Comparison of ENCODE assay signal across 9 cellular contexts in the genomic region with DNA sequence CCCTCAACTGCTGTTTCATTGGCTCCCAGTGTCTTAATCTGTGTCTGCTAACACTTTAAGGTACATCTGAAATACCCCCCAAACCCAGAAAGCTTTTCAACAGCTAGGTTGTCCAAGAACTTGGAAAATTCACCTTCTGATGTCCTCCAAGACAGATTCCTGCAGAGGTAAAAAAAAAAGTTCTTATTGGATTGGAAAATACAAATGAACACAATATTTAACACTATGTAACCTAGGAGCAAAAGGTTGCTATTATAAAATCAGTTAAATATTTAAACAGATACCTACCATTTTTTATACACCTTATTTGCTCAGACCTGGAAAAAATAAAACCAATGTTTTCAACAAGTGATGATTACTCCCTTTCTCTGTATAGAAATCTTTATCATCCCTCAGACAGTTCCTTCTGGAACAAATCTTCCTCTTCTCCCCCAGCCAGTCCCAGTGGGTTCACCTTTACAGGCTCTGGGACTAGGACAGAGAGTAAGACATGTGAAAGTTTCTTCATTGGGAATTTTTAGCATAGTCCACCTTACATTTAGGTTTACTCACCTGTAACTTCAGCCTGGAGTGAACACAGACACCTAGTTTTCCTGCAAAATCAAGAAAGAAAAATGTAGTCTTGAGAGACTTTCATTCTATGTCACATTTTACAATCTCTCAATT. TPM values are rescaled to one million over a fixed set of nuclear protein-coding genes. Genes with fewer than 3 reads are reported as not detected.
DNase-seq lines count a peak whose midpoint lies in the region; ATAC-seq and TF ChIP-seq lines count a peak whose summit lies in the region.
"Had no signal": no experiment of that assay in that cellular context is flagged by ENCODE, and none has a peak within 500 bp of the region (broad histone marks: within the 10 kb centered on the region; RNA-seq: fewer than 3 reads in every experiment).

No MANE protein-coding gene starts in this region.

- no peak for DNase-seq in adipocyte (ENCODE audit: low read depth)
- no peak for DNase-seq in spleen
- DNase-seq in dedifferentiated amniotic fluid mesenchymal stem cell (ENCODE audit: extremely low spot score) = no peak
- DNase-seq in gastrocnemius medialis = no peak
- DNase-seq: head of caudate nucleus, NCI-H524 had no signal

- H3K4me3 ChIP-seq in GM08714 (ENCODE audit: low read length) (peak overlapping the region; percentile 99), adipocyte (ENCODE audit: low read length) (peak overlapping the region; percentile 95), neural cell (ENCODE audit: low read length) (peak overlapping the region; percentile 92), spleen (peak overlapping the region in 1 of 8 donors; percentile 83), gastrocnemius medialis (no peak overlapping the region)

- H3K4me3 Mint-ChIP-seq in IgD-negative memory B cell = peak overlapping the region in 3 of 4 donors; percentile 12 to 97 (median 82)

- no peaks in the 10 kb centered on the region for H3K27me3 Mint-ChIP-seq in IgD-negative memory B cell

- TF ChIP-seq RAD21 in neural cell (conservative IDR thresholded peaks at IDR 0.05) = no peak

- H3K9me2 ChIP-seq in neural cell (ENCODE audit: insufficient read depth, low read length) = no peaks in the 10 kb centered on the region

- no peaks in the 10 kb centered on the region for H4K20me1 ChIP-seq in neural cell (ENCODE audit: insufficient read depth)

- no peaks in the 10 kb centered on the region for H3K36me3 Mint-ChIP-seq in IgD-negative memory B cell

- peak overlapping the region; percentile 96 for H3K4me2 ChIP-seq in neural cell (ENCODE audit: low read length)

- no peak overlapping the region for H2AFZ ChIP-seq in neural cell (ENCODE audit: low read depth, low read length)

- in situ Hi-C loops in gastrocnemius medialis (cut with MboI; ENCODE audit: low sequenced_read_pairs in 4 of 4) = loop anchor here (25.0 kb wide), 1 partner anchor 465 kb away; no protein-coding TSS in a partner anchor

- H3K4me1 ChIP-seq in adipocyte (ENCODE audit: control insufficient read depth, insufficient read depth, low read length) = peaks cover 27% of the 10 kb centered on the region
- peaks cover 22 to 65% (median 52%) of the 10 kb centered on the region in 6 donors for H3K4me1 ChIP-seq in spleen
- H3K4me1 ChIP-seq in gastrocnemius medialis = peaks cover 20 to 21% of the 10 kb centered on the region in 2 donors

- peaks cover 10% of the 10 kb centered on the region for H3F3A ChIP-seq in neural cell (ENCODE audit: insufficient read depth, low read length, poor library complexity, severe bottlenecking)

- TF ChIP-seq POLR2A in spleen (IDR thresholded peaks at IDR 0.05) (no peak), gastrocnemius medialis (IDR thresholded peaks at IDR 0.05) (no peak)

- no peak overlapping the region for H3K27ac ChIP-seq in neural cell (ENCODE audit: low read length)
- H3K27ac ChIP-seq in spleen = peak overlapping the region in 1 of 8 donors; percentile 87
- H3K27ac ChIP-seq in gastrocnemius medialis = peak overlapping the region in 1 of 4 donors; percentile 37

- no peak for TF ChIP-seq EP300 in neural cell (conservative IDR thresholded peaks at IDR 0.05; ENCODE audit: poor library complexity, severe bottlenecking)

- intact Hi-C loops in spleen (cut with DNase I; ENCODE audit: low total_unique reads) (no loop called here), gastrocnemius medialis (cut with DNase I; ENCODE audit: low total_unique reads) (no loop called here)

- TF ChIP-seq CTCF in neural cell (IDR thresholded peaks at IDR 0.05; ENCODE audit: poor library complexity, severe bottlenecking) = no peak
- TF ChIP-seq CTCF in spleen (IDR thresholded peaks at IDR 0.05 in 8 of 11, conservative IDR thresholded peaks at IDR 0.05 in 3 of 11) = no peak
- no peak for TF ChIP-seq CTCF in gastrocnemius medialis (IDR thresholded peaks at IDR 0.05 in 4 of 5, conservative IDR thresholded peaks at IDR 0.05 in 1 of 5)

- H3K36me3 ChIP-seq in adipocyte (ENCODE audit: control insufficient read depth, insufficient read depth, low read length, severe bottlenecking) (peaks cover 37% of the 10 kb centered on the region), neural cell (ENCODE audit: insufficient read depth, low read length) (peaks cover 16% of the 10 kb centered on the region), spleen (peaks cover 0 to 39% (median 33%) of the 10 kb centered on the region in 6 donors), gastrocnemius medialis (peaks cover 0 to 35% of the 10 kb centered on the region in 2 donors)

- H3K4me1 Mint-ChIP-seq in IgD-negative memory B cell = peaks cover 26 to 43% (median 41%) of the 10 kb centered on the region in 3 donors

- H3K27me3 ChIP-seq in adipocyte (replicated peaks; ENCODE audit: control insufficient read depth, insufficient read depth, low read length) = no peaks in the 10 kb centered on the region
- H3K27me3 ChIP-seq in neural cell (ENCODE audit: insufficient read depth, low read depth, low read length) = no peaks in the 10 kb centered on the region
- no peaks in the 10 kb centered on the region for H3K27me3 ChIP-seq in spleen (replicated peaks in 1 of 7)
- H3K27me3 ChIP-seq in gastrocnemius medialis = no peaks in the 10 kb centered on the region

- H3K79me2 ChIP-seq in neural cell (replicated peaks; ENCODE audit: insufficient read depth, low read length) = peaks cover 38% of the 10 kb centered on the region

- no peak for ATAC-seq in gastrocnemius medialis

- H3K27ac Mint-ChIP-seq in IgD-negative memory B cell = peak overlapping the region in 2 of 3 donors; percentile 50 to 92

- H3K9ac ChIP-seq in adipocyte (ENCODE audit: low read length) (peak overlapping the region; percentile 90), neural cell (ENCODE audit: low read length) (peak overlapping the region; percentile 2)

- H3K9me3 ChIP-seq in adipocyte (ENCODE audit: control insufficient read depth, low read length) = no peaks in the 10 kb centered on the region
- H3K9me3 ChIP-seq in neural cell (ENCODE audit: low read length) = no peaks in the 10 kb centered on the region
- no peaks in the 10 kb centered on the region for H3K9me3 ChIP-seq in spleen
- no peaks in the 10 kb centered on the region for H3K9me3 ChIP-seq in gastrocnemius medialis

- H3K9me3 Mint-ChIP-seq in IgD-negative memory B cell = no peaks in the 10 kb centered on the region

TF ChIP-seq in neural cell, 6 proteins besides CTCF, POLR2A, EP300 and RAD21:
- TF ChIP-seq MXI1 (conservative IDR thresholded peaks at IDR 0.05; ENCODE audit: poor library complexity, severe bottlenecking) (no peak), EZH2 (IDR thresholded peaks at IDR 0.05; ENCODE audit: borderline replicate concordance, insufficient read depth, low read length, poor library complexity, severe bottlenecking) (no peak), POLR2AphosphoS5 (IDR thresholded peaks at IDR 0.05) (no peak), REST (IDR thresholded peaks at IDR 0.05; ENCODE audit: borderline replicate concordance) (no peak), SMC3 (conservative IDR thresholded peaks at IDR 0.05; ENCODE audit: poor library complexity) (no peak), TAF1 (IDR thresholded peaks at IDR 0.05; ENCODE audit: low read depth) (no peak)

RNA-seq across cellular contexts. Expression of gene WDR74, which starts 13.3 kb away (rescaled TPM):
- polyA plus RNA-seq in IgD-negative memory B cell = 57.5 TPM
- 50.4 and 71.7 TPM in 2 replicates for polyA plus RNA-seq in neural cell
- polyA minus RNA-seq in neural cell = 24.5 and 28.2 TPM in 2 replicates
- total RNA-seq in spleen = 10 to 100 TPM; 29.0 to 62.2 (median 46.4) TPM
- 10 to 100 TPM; 56.0 to 66.2 (median 60.1) TPM for polyA plus RNA-seq in spleen
- total RNA-seq in gastrocnemius medialis = 100 to 1,000 TPM in 1 of 4 donors, 10 to 100 TPM in 3; 66.4 to 133 (median 87.0) TPM

RNA-seq across cellular contexts. Expression of gene TEX54, which starts 20.0 kb away (rescaled TPM):
- polyA plus RNA-seq in IgD-negative memory B cell = not detected
- not detected in 2 replicates for polyA plus RNA-seq in neural cell
- not detected in 2 replicates for polyA minus RNA-seq in neural cell
- total RNA-seq in spleen = not detected
- polyA plus RNA-seq in spleen = not detected
- total RNA-seq in gastrocnemius medialis = not detected

RNA-seq across cellular contexts. Expression of gene STX5, which starts 20.8 kb away (rescaled TPM):
- 39.8 TPM for polyA plus RNA-seq in IgD-negative memory B cell
- polyA plus RNA-seq in neural cell = 28.5 and 30.5 TPM in 2 replicates
- 41.0 and 42.1 TPM in 2 replicates for polyA minus RNA-seq in neural cell
- 10 to 100 TPM; 40.5 to 50.7 (median 43.7) TPM for total RNA-seq in spleen
- 10 to 100 TPM; 20.9 to 27.0 (median 23.5) TPM for polyA plus RNA-seq in spleen
- total RNA-seq in gastrocnemius medialis = 10 to 100 TPM; 16.2 to 26.0 (median 24.9) TPM

RNA-seq across cellular contexts. Expression of gene SLC3A2, which starts 28.0 kb away (rescaled TPM):
- 111 TPM for polyA plus RNA-seq in IgD-negative memory B cell
- 176 and 182 TPM in 2 replicates for polyA plus RNA-seq in neural cell
- polyA minus RNA-seq in neural cell = 89.8 and 110 TPM in 2 replicates
- 100 to 1,000 TPM; 102 to 138 (median 114) TPM for total RNA-seq in spleen
- 10 to 100 TPM; 48.7 to 58.4 (median 52.8) TPM for polyA plus RNA-seq in spleen
- total RNA-seq in gastrocnemius medialis = 100 to 1,000 TPM; 158 to 278 (median 189) TPM

RNA-seq across cellular contexts. Expression of gene NXF1, which starts 47.4 kb away (rescaled TPM):
- polyA plus RNA-seq in IgD-negative memory B cell (67.6 TPM), neural cell (26.0 and 32.1 TPM in 2 replicates), spleen (100 to 1,000 TPM in 2 of 3 donors, 10 to 100 TPM in 1; 83.1 to 271 (median 194) TPM)
- polyA minus RNA-seq in neural cell = 26.1 and 42.7 TPM in 2 replicates
- total RNA-seq in spleen (100 to 1,000 TPM in 4 of 7 donors, 10 to 100 TPM in 3; 87.7 to 125 (median 118) TPM), gastrocnemius medialis (10 to 100 TPM; 27.2 to 47.1 (median 46.1) TPM)

Comparison
In these comparisons a context has a peak if more than half of its experiments do, and no peak if none do; other contexts are left out.
1. H3K4me3 ChIP-seq: peak in GM08714 (single experiment), adipocyte (single experiment) and neural cell (single experiment); none in gastrocnemius medialis (0 of 4).